ENCODE assay signal across 8 cellular contexts in genomic region chr1:171188388-171189266, GRCh38. TPM values are rescaled to one million over a fixed set of nuclear protein-coding genes. Genes with fewer than 3 reads are reported as not detected.
DNase-seq lines count a peak whose midpoint lies in the region; ATAC-seq and TF ChIP-seq lines count a peak whose summit lies in the region.

No MANE protein-coding gene starts in this region.

- H3K27me3 Mint-ChIP-seq in naive thymus-derived CD4-positive, alpha-beta T cell, result peaks cover 13 to 39% (median 19%) of the 10 kb centered on the region in 5 donors

- in situ Hi-C loops in HAP-1 (cut with MboI; ENCODE audit: low sequenced_read_pairs), result no loop called here

- DNase-seq in SIG-M5 treated with dmso at 0.1 percent for 504 hours (lab: John Stamatoyannopoulos, UW; ENCODE audit: unreplicated experiment) (peak; percentile 76), SIG-M5 (lab: John Stamatoyannopoulos, UW) (no peak), HAP-1 (ENCODE audit: low spot score in 2 of 2) (peak; percentile 61 to 72), NCI-H146 (lab: John Stamatoyannopoulos, UW) (peak; percentile 53), epidermal melanocyte (ENCODE audit: insufficient read length, low spot score) (peak; percentile 30), upper lobe of left lung (peak in 1 of 2 donors; percentile 54)
- DNase-seq in naive thymus-derived CD4-positive, alpha-beta T cell, result peak in 7 of 9 donors; percentile 7 to 25 (median 16)

- H3K9me3 ChIP-seq in HAP-1 (no peaks in the 10 kb centered on the region), upper lobe of left lung (no peaks in the 10 kb centered on the region)
- no peaks in the 10 kb centered on the region for H3K9me3 ChIP-seq in naive thymus-derived CD4-positive, alpha-beta T cell (ENCODE audit: control insufficient read depth in 2 of 3, low read length in 3 of 3)

- no peaks in the 10 kb centered on the region for H3K36me3 Mint-ChIP-seq in naive thymus-derived CD4-positive, alpha-beta T cell

- no peak overlapping the region for H3K27ac Mint-ChIP-seq in naive thymus-derived CD4-positive, alpha-beta T cell

- intact Hi-C loops in naive thymus-derived CD4-positive, alpha-beta T cell (cut with micrococcal nuclease), result loop anchor here in 1 of 2 donors (1.0 to 2.0 kb wide), 2 partner anchors 126 to 1259 kb away; partner anchors contain the start of gene FMO4

- CTCF ChIA-PET in naive thymus-derived CD4-positive, alpha-beta T cell (lab: Charles Lee), result interaction anchor here (0.7 kb wide), 1 partner anchor 221 kb away, joined by 4 read pairs; no protein-coding TSS in a partner anchor

- peak; percentile 70 for ATAC-seq in naive thymus-derived CD4-positive, alpha-beta T cell
- ATAC-seq in upper lobe of left lung (ENCODE audit: low FRiP score in 2 of 2), result peak; percentile 78

- TF ChIP-seq EP300 in upper lobe of left lung (IDR thresholded peaks at IDR 0.05), result no peak

- no peaks in the 10 kb centered on the region for H3K4me1 Mint-ChIP-seq in naive thymus-derived CD4-positive, alpha-beta T cell

- H3K4me1 ChIP-seq in HAP-1 (no peaks in the 10 kb centered on the region), upper lobe of left lung (no peaks in the 10 kb centered on the region)
- no peaks in the 10 kb centered on the region for H3K4me1 ChIP-seq in naive thymus-derived CD4-positive, alpha-beta T cell (ENCODE audit: control insufficient read depth in 2 of 2, insufficient read depth in 2 of 2, low read length in 2 of 2)

- WGBS in upper lobe of left lung, 2 donors, result 29 to 42% methylated on average over 11 of the region's 11 CpGs

- H3K9me3 Mint-ChIP-seq in naive thymus-derived CD4-positive, alpha-beta T cell, result no peaks in the 10 kb centered on the region

- TF ChIP-seq CTCF in VCaP (conservative IDR thresholded peaks at IDR 0.05) (peak; percentile 77), upper lobe of left lung (IDR thresholded peaks at IDR 0.05) (peak; percentile 43 to 73 (median 64))

- H3K4me3 Mint-ChIP-seq in naive thymus-derived CD4-positive, alpha-beta T cell, result no peak overlapping the region

- H3K27me3 ChIP-seq in HAP-1 (ENCODE audit: low read depth) (no peaks in the 10 kb centered on the region), upper lobe of left lung (no peaks in the 10 kb centered on the region)
- H3K27me3 ChIP-seq in naive thymus-derived CD4-positive, alpha-beta T cell (ENCODE audit: control insufficient read depth in 2 of 2, insufficient read depth in 2 of 2, low read length in 2 of 2), result no peaks in the 10 kb centered on the region

- POLR2A ChIA-PET in naive thymus-derived CD4-positive, alpha-beta T cell (lab: Charles Lee), result no interaction called here

- no peak overlapping the region for H3K4me3 ChIP-seq in HAP-1
- no peak overlapping the region for H3K4me3 ChIP-seq in naive thymus-derived CD4-positive, alpha-beta T cell (ENCODE audit: low read length)
- peak overlapping the region in 3 of 4 donors; percentile 28 to 48 (median 39) for H3K4me3 ChIP-seq in upper lobe of left lung

- H3K36me3 ChIP-seq in HAP-1 (replicated peaks) (no peaks in the 10 kb centered on the region), upper lobe of left lung (no peaks in the 10 kb centered on the region)
- H3K36me3 ChIP-seq in naive thymus-derived CD4-positive, alpha-beta T cell (ENCODE audit: control insufficient read depth in 2 of 3, insufficient read depth in 3 of 3, low read length in 3 of 3), result no peaks in the 10 kb centered on the region

- TF ChIP-seq POLR2A in upper lobe of left lung (IDR thresholded peaks at IDR 0.05), result no peak

- H3K27ac ChIP-seq in VCaP (no peak overlapping the region), upper lobe of left lung (peak overlapping the region; percentile 25 to 82 (median 34))
- H3K27ac ChIP-seq in naive thymus-derived CD4-positive, alpha-beta T cell (ENCODE audit: low read depth, low read length), result no peak overlapping the region

RNA-seq across cellular contexts. Expression of gene FMO2, which starts 3.5 kb away (rescaled TPM):
- total RNA-seq in naive thymus-derived CD4-positive, alpha-beta T cell, result not detected
- polyA plus RNA-seq in naive thymus-derived CD4-positive, alpha-beta T cell, result not detected
- 100 to 1,000 TPM; 118 to 259 (median 169) TPM for total RNA-seq in upper lobe of left lung

RNA-seq across cellular contexts. Expression of gene FMO1, which starts 59.7 kb away (rescaled TPM):
- total RNA-seq in naive thymus-derived CD4-positive, alpha-beta T cell, result not detected
- not detected for polyA plus RNA-seq in naive thymus-derived CD4-positive, alpha-beta T cell
- 1 to 10 TPM in 1 of 6 donors, under 1 TPM in 2, not detected in 3; 0.67 to 1.3 (median 0.83) TPM for total RNA-seq in upper lobe of left lung

Comparison
In these comparisons a context has a peak if more than half of its experiments do, and no peak if none do; other contexts are left out.
1. H3K4me3 ChIP-seq: peak in upper lobe of left lung (3 of 4); none in HAP-1 (single experiment) and naive thymus-derived CD4-positive, alpha-beta T cell (single experiment).
2. H3K27ac ChIP-seq: peak in upper lobe of left lung (4 of 4); none in VCaP (single experiment) and naive thymus-derived CD4-positive, alpha-beta T cell (single experiment).
3. RNA of gene FMO2, which starts 3.5 kb away (total RNA-seq): 118 to 259 TPM in upper lobe of left lung; not detected in naive thymus-derived CD4-positive, alpha-beta T cell; every median in the first group is over 100 times any median in the second.